Comparison of ENCODE assay signal across 9 cellular contexts in genomic region chr3:126781889-126782491, GRCh38.
A peak's percentile ranks its signal among the peaks of the same experiment; 100 is the strongest.
DNase-seq lines count a peak whose midpoint lies in the region; ATAC-seq and TF ChIP-seq lines count a peak whose summit lies in the region.
"Had no signal": no experiment of that assay in that cellular context is flagged by ENCODE, and none has a peak within 500 bp of the region (broad histone marks: within the 10 kb centered on the region; RNA-seq: fewer than 3 reads in every experiment).

No MANE protein-coding gene starts in this region.

- intact Hi-C loops in ascending aorta (cut with DNase I) = no loop called here
- intact Hi-C loops in left cardiac atrium (cut with DNase I) = no loop called here
- intact Hi-C loops in stomach (cut with DNase I; ENCODE audit: low total_unique reads) = no loop called here

- H3K4me1 ChIP-seq in H9 (ENCODE audit: insufficient read depth, low read length) (peaks cover 9% of the 10 kb centered on the region), ascending aorta (peaks cover 0 to 7% of the 10 kb centered on the region in 2 donors), stomach (peaks cover 0 to 12% (median 3%) of the 10 kb centered on the region in 4 donors)

- DNase-seq in H9 = no peak
- no peak for DNase-seq in ascending aorta (ENCODE audit: low spot score in 2 of 2)
- DNase-seq in left cardiac atrium = no peak
- DNase-seq in stomach = no peak
- DNase-seq in NCI-H2196 treated with DMSO at 0.1 percent for 48 hours (lab: John Stamatoyannopoulos, UW; ENCODE audit: unreplicated experiment) = no peak
- DNase-seq in NCI-H774 (lab: John Stamatoyannopoulos, UW) = no peak
- no peak for DNase-seq in HuH-7.5 (ENCODE audit: low spot score)
- DNase-seq: naive thymus-derived CD4-positive, alpha-beta T cell had no signal

- H3K27ac Mint-ChIP-seq in H9 = peak overlapping the region; percentile 24 to 63 (median 42); a peak in 5 of 7 replicates

- peaks cover 51 to 52% of the 10 kb centered on the region in 2 experiments for H3K4me1 Mint-ChIP-seq in H9

- no peaks in the 10 kb centered on the region for H3K79me1 ChIP-seq in H9 (ENCODE audit: insufficient read depth, low read depth, low read length, poor library complexity, severe bottlenecking)

- H3K4me3 ChIP-seq in ascending aorta = no peak overlapping the region
- no peak overlapping the region for H3K4me3 ChIP-seq in stomach

- no peak overlapping the region for H4K91ac ChIP-seq in H9 (ENCODE audit: insufficient read length, low read depth, low read length)

- H3K4me2 ChIP-seq in H9 (ENCODE audit: insufficient read depth, insufficient read length, low read length) = no peak overlapping the region

- H3K36me3 Mint-ChIP-seq in H9 (ENCODE audit: insufficient read depth in 1 of 3, low read depth in 3 of 3) = peaks cover 0 to 8% (median 5%) of the 10 kb centered on the region in 3 experiments; a peak in 2 of 7 replicates

- ATAC-seq in left cardiac atrium (peak; percentile 82 to 87), GM21825 (IDR thresholded peaks at IDR 0.05; ENCODE audit: unreplicated experiment) (no peak)
- ATAC-seq: naive thymus-derived CD4-positive, alpha-beta T cell had no signal

- no peak overlapping the region for H3K9ac ChIP-seq in H9 (ENCODE audit: extremely low read depth, insufficient read length, low read length)

- no peaks in the 10 kb centered on the region for H3K23me2 ChIP-seq in H9 (ENCODE audit: insufficient read length, low read depth, low read length, poor library complexity, severe bottlenecking)

- no peak overlapping the region for H3T11ph ChIP-seq in H9 (ENCODE audit: low read length)

- H2AK5ac ChIP-seq in H9 (ENCODE audit: insufficient read length, low read length) = no peak overlapping the region

- H3K14ac ChIP-seq in H9 (ENCODE audit: insufficient read depth, low read length) = no peak overlapping the region

- H3K36me3 ChIP-seq in ascending aorta (no peaks in the 10 kb centered on the region), stomach (no peaks in the 10 kb centered on the region)

- peaks cover 0 to 6% of the 10 kb centered on the region in 2 experiments; a peak in 1 of 5 replicates for H3K9me3 Mint-ChIP-seq in H9

- no peak overlapping the region for H3K4ac ChIP-seq in H9 (ENCODE audit: low read depth, low read length)

- no peak overlapping the region for H2BK15ac ChIP-seq in H9 (ENCODE audit: low read depth, low read length)

- no peak overlapping the region for H4K5ac ChIP-seq in H9 (ENCODE audit: insufficient read length, low read depth, low read length)

- no peak for TF ChIP-seq CTCF in H9 (conservative IDR thresholded peaks at IDR 0.05)
- TF ChIP-seq CTCF in ascending aorta (IDR thresholded peaks at IDR 0.05) = no peak
- no peak for TF ChIP-seq CTCF in stomach (IDR thresholded peaks at IDR 0.05)

- no peak for TF ChIP-seq POLR2A in stomach (IDR thresholded peaks at IDR 0.05)

- H3K23ac ChIP-seq in H9 (ENCODE audit: insufficient read length, low read depth, low read length) = no peak overlapping the region

- H2BK5ac ChIP-seq in H9 (ENCODE audit: insufficient read length, low read length) = no peak overlapping the region

- H4K20me1 ChIP-seq in H9 (ENCODE audit: control insufficient read depth, insufficient read depth, insufficient read length) = no peaks in the 10 kb centered on the region

- H3K56ac ChIP-seq in H9 (ENCODE audit: insufficient read length, low read depth, low read length) = no peak overlapping the region

- no CpG with 5 or more reads among the region's 12 CpGs for WGBS in H9 (ENCODE audit: extremely low coverage, insufficient read length, low lambda C conversion rate)
- 68 to 84% (median 79%) methylated on average over 12 of the region's 12 CpGs for WGBS in stomach, 5 donors

- no peak overlapping the region for H2BK20ac ChIP-seq in H9 (ENCODE audit: low read depth, low read length, poor library complexity, severe bottlenecking)

- no peak overlapping the region for H2BK120ac ChIP-seq in H9 (ENCODE audit: low read depth, low read length, poor library complexity, severe bottlenecking)

- no peaks in the 10 kb centered on the region for H3K27me3 ChIP-seq in H9 (ENCODE audit: insufficient read depth, low read length)
- H3K27me3 ChIP-seq in ascending aorta = no peaks in the 10 kb centered on the region
- H3K27me3 ChIP-seq in stomach = no peaks in the 10 kb centered on the region

- no peak for TF ChIP-seq EP300 in stomach (IDR thresholded peaks at IDR 0.05)

- no peak overlapping the region for H2BK12ac ChIP-seq in H9 (ENCODE audit: insufficient read length, low read depth, low read length)

- H2AFZ ChIP-seq in H9 (ENCODE audit: low read length) = no peak overlapping the region

- H3K27ac ChIP-seq in H9 (ENCODE audit: insufficient read length, low read depth, low read length) (no peak overlapping the region), ascending aorta (peak overlapping the region; percentile 6 to 44), stomach (peak overlapping the region in 3 of 5 donors; percentile 4 to 29 (median 27))

- H4K8ac ChIP-seq in H9 (replicated peaks; ENCODE audit: insufficient read length, low read depth, low read length) = no peak overlapping the region

- H3K9me3 ChIP-seq in H9 (ENCODE audit: control insufficient read depth, low read depth, low read length) (no peaks in the 10 kb centered on the region), ascending aorta (no peaks in the 10 kb centered on the region), stomach (no peaks in the 10 kb centered on the region)

- H3K79me2 ChIP-seq in H9 (ENCODE audit: insufficient read depth, low read length) = no peaks in the 10 kb centered on the region

- H3K18ac ChIP-seq in H9 (ENCODE audit: insufficient read length, low read depth, low read length) = no peak overlapping the region

- H3K27me3 Mint-ChIP-seq in H9 (ENCODE audit: low read depth) = no peaks in the 10 kb centered on the region
- H3K27me3 Mint-ChIP-seq: naive thymus-derived CD4-positive, alpha-beta T cell had no signal

- no peak overlapping the region for H3K4me3 Mint-ChIP-seq in H9
- H3K4me3 Mint-ChIP-seq: naive thymus-derived CD4-positive, alpha-beta T cell had no signal
